ENCODE assay signal across 14 cellular contexts in the genomic region with DNA sequence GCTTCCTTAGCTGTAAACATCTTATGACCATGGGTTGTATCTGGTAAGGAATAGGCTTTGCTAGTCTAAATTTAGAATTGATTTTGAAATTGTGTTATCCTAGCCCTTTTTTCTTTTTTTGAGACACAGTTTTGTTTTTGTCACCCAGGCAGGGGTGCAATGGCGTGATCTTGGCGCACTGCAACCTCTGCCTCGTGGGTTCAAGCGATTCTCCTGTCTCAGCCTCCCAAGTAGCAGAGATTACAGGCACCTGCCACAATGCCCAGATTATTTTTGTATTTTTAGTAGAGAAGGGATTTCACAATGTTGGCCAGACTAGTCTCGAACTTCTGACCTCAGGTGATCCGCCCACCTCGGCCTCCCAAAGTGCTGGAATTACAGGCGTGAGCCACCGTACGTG. TPM values are rescaled to one million over a fixed set of nuclear protein-coding genes. Genes with fewer than 3 reads are reported as not detected.
DNase-seq lines count a peak whose midpoint lies in the region; ATAC-seq and TF ChIP-seq lines count a peak whose summit lies in the region.
"Had no signal": no experiment of that assay in that cellular context is flagged by ENCODE, and none has a peak within 500 bp of the region (broad histone marks: within the 10 kb centered on the region; RNA-seq: fewer than 3 reads in every experiment).

No MANE protein-coding gene starts in this region.

- no peaks in the 10 kb centered on the region for H3K9me3 Mint-ChIP-seq in natural killer cell treated with Interleukin-12 subunit alpha and Interleukin-12 subunit beta and Interleukin-15 and Interleukin-18, amount 100 ng/mL, for 72 hours
- H3K9me3 Mint-ChIP-seq in natural killer cell: no peaks in the 10 kb centered on the region
- no peaks in the 10 kb centered on the region for H3K9me3 Mint-ChIP-seq in activated T-helper 17 cell treated with anti-CD3 and anti-CD28 coated beads, Interleukin-2, amount 50 U/mL, for 72 hours

- no peak for TF ChIP-seq CTCF in natural killer cell (IDR thresholded peaks at IDR 0.05)

- peak overlapping the region; percentile 20 for H3K4me3 Mint-ChIP-seq in natural killer cell treated with Interleukin-12 subunit alpha and Interleukin-12 subunit beta and Interleukin-15 and Interleukin-18, amount 100 ng/mL, for 72 hours
- no peak overlapping the region for H3K4me3 Mint-ChIP-seq in natural killer cell
- H3K4me3 Mint-ChIP-seq in activated T-helper 17 cell treated with anti-CD3 and anti-CD28 coated beads, Interleukin-2, amount 50 U/mL, for 72 hours: peak overlapping the region; percentile 95

- H3K36me3 Mint-ChIP-seq in natural killer cell treated with Interleukin-12 subunit alpha and Interleukin-12 subunit beta and Interleukin-15 and Interleukin-18, amount 100 ng/mL, for 72 hours: peaks cover 10% of the 10 kb centered on the region
- H3K36me3 Mint-ChIP-seq in natural killer cell: no peaks in the 10 kb centered on the region
- H3K36me3 Mint-ChIP-seq in activated T-helper 17 cell treated with anti-CD3 and anti-CD28 coated beads, Interleukin-2, amount 50 U/mL, for 72 hours (ENCODE audit: low read depth): peaks cover 28% of the 10 kb centered on the region

- in situ Hi-C loops in ACHN (cut with HindIII; ENCODE audit: low pct_ligation_motif_present, low pct_unique_long_range_greater_than_20kb, low sequenced_read_pairs): no loop called here

- no peaks in the 10 kb centered on the region for H3K27me3 Mint-ChIP-seq in natural killer cell treated with Interleukin-12 subunit alpha and Interleukin-12 subunit beta and Interleukin-15 and Interleukin-18, amount 100 ng/mL, for 72 hours
- no peaks in the 10 kb centered on the region for H3K27me3 Mint-ChIP-seq in natural killer cell (ENCODE audit: low read depth in 2 of 2)
- H3K27me3 Mint-ChIP-seq in activated T-helper 17 cell treated with anti-CD3 and anti-CD28 coated beads, Interleukin-2, amount 50 U/mL, for 72 hours: no peaks in the 10 kb centered on the region

- H3K4me1 Mint-ChIP-seq in natural killer cell treated with Interleukin-12 subunit alpha and Interleukin-12 subunit beta and Interleukin-15 and Interleukin-18, amount 100 ng/mL, for 72 hours (ENCODE audit: low read depth in 2 of 2): peaks cover 28 to 32% of the 10 kb centered on the region in 2 donors
- H3K4me1 Mint-ChIP-seq in natural killer cell: peaks cover 26 to 27% of the 10 kb centered on the region in 2 donors
- H3K4me1 Mint-ChIP-seq in activated T-helper 17 cell treated with anti-CD3 and anti-CD28 coated beads, Interleukin-2, amount 50 U/mL, for 72 hours: peaks cover 17% of the 10 kb centered on the region

- no peak for DNase-seq in natural killer cell treated with Interleukin-12 subunit alpha and Interleukin-12 subunit beta and Interleukin-15 and Interleukin-18, amount 100 ng/mL, for 72 hours (ENCODE audit: low spot score)
- DNase-seq in natural killer cell: no peak
- peak; percentile 8 for DNase-seq in inferior parietal cortex (ENCODE audit: extremely low spot score)
- no peak for DNase-seq in ACHN
- no peak for DNase-seq in A172 (ENCODE audit: low spot score)
- DNase-seq in NK-92 treated with Interleukin-12 subunit alpha and Interleukin-12 subunit beta, amount 100 ng/mL, for 24 hours (lab: John Stamatoyannopoulos, UW): no peak
- DNase-seq in retina: no peak
- DNase-seq: activated T-cell treated with anti-CD3 and anti-CD28 coated beads, Interleukin-2, amount 50 U/mL, for 48 hours; left lung; NCI-H1105; NCI-H510A; spleen had no signal

- no peak overlapping the region for H3K27ac Mint-ChIP-seq in natural killer cell treated with Interleukin-12 subunit alpha and Interleukin-12 subunit beta and Interleukin-15 and Interleukin-18, amount 100 ng/mL, for 72 hours
- no peak overlapping the region for H3K27ac Mint-ChIP-seq in natural killer cell
- no peak overlapping the region for H3K27ac Mint-ChIP-seq in activated T-helper 17 cell treated with anti-CD3 and anti-CD28 coated beads, Interleukin-2, amount 50 U/mL, for 72 hours

- intact Hi-C loops in natural killer cell (cut with micrococcal nuclease): no loop called here

- no peak for ATAC-seq in natural killer cell treated with Interleukin-12 subunit alpha and Interleukin-12 subunit beta and Interleukin-15 and Interleukin-18, amount 100 ng/mL, for 72 hours
- ATAC-seq in natural killer cell: no peak
- no peak for ATAC-seq in activated T-helper 17 cell treated with anti-CD3 and anti-CD28 coated beads, Interleukin-2, amount 50 U/mL, for 72 hours (replicated peaks)
- ATAC-seq: left lung had no signal

RNA-seq across cellular contexts. Expression of a gene that starts 2.4 kb away (rescaled TPM):
- 1,000 to 10,000 TPM; 1,825 to 2,159 TPM for total RNA-seq in natural killer cell treated with Interleukin-12 subunit alpha and Interleukin-12 subunit beta and Interleukin-15 and Interleukin-18, amount 100 ng/mL, for 72 hours
- 100 to 1,000 TPM; 147 to 185 (median 178) TPM for total RNA-seq in natural killer cell
- total RNA-seq in activated T-helper 17 cell treated with anti-CD3 and anti-CD28 coated beads, Interleukin-2, amount 50 U/mL, for 72 hours: 1,000 to 10,000 TPM; 1,357 to 2,653 TPM
- 2,613 and 2,957 TPM in 2 replicates for total RNA-seq in A172 (2014; rRNA removed; shearing (Covaris generic))

RNA-seq across cellular contexts. Expression of a gene that starts 22.9 kb away (rescaled TPM):
- 10 to 100 TPM; 55.4 to 74.9 TPM for total RNA-seq in natural killer cell treated with Interleukin-12 subunit alpha and Interleukin-12 subunit beta and Interleukin-15 and Interleukin-18, amount 100 ng/mL, for 72 hours
- 100 to 1,000 TPM; 262 to 294 (median 271) TPM for total RNA-seq in natural killer cell
- 100 to 1,000 TPM in 1 of 2 donors, 10 to 100 TPM in 1; 56.8 to 105 TPM for total RNA-seq in activated T-helper 17 cell treated with anti-CD3 and anti-CD28 coated beads, Interleukin-2, amount 50 U/mL, for 72 hours
- 16.4 and 21.4 TPM in 2 replicates for total RNA-seq in A172 (2014; rRNA removed; shearing (Covaris generic))

RNA-seq across cellular contexts. Expression of a gene that starts 39.0 kb away (rescaled TPM):
- under 1 TPM; 0.24 to 0.31 TPM for total RNA-seq in natural killer cell treated with Interleukin-12 subunit alpha and Interleukin-12 subunit beta and Interleukin-15 and Interleukin-18, amount 100 ng/mL, for 72 hours
- under 1 TPM; 0.39 to 0.80 (median 0.45) TPM for total RNA-seq in natural killer cell
- total RNA-seq in activated T-helper 17 cell treated with anti-CD3 and anti-CD28 coated beads, Interleukin-2, amount 50 U/mL, for 72 hours: under 1 TPM; 0.26 to 0.42 TPM
- total RNA-seq in A172 (2014; rRNA removed; shearing (Covaris generic)): not detected in 2 replicates
- total RNA-seq: Daoy had no signal

RNA-seq across cellular contexts. Expression of a gene that starts 55.3 kb away (rescaled TPM):
- 10 to 100 TPM; 30.8 to 53.5 TPM for total RNA-seq in natural killer cell treated with Interleukin-12 subunit alpha and Interleukin-12 subunit beta and Interleukin-15 and Interleukin-18, amount 100 ng/mL, for 72 hours
- 100 to 1,000 TPM; 129 to 403 (median 182) TPM for total RNA-seq in natural killer cell
- total RNA-seq in activated T-helper 17 cell treated with anti-CD3 and anti-CD28 coated beads, Interleukin-2, amount 50 U/mL, for 72 hours: 10 to 100 TPM; 57.9 to 72.6 TPM
- total RNA-seq in A172 (2014; rRNA removed; shearing (Covaris generic)): 884 and 1,296 TPM in 2 replicates

Comparison
In these comparisons a context has a peak if more than half of its experiments do, and no peak if none do; other contexts are left out.
1. RNA of a gene that starts 2.4 kb away (total RNA-seq): 1,357 to 2,653 TPM in activated T-helper 17 cell treated with anti-CD3 and anti-CD28 coated beads, Interleukin-2, amount 50 U/mL, for 72 hours, 2,613 to 2,957 TPM in A172 and 1,825 to 2,159 TPM in natural killer cell treated with Interleukin-12 subunit alpha and Interleukin-12 subunit beta and Interleukin-15 and Interleukin-18, amount 100 ng/mL, for 72 hours; 147 to 185 TPM in natural killer cell; every median in the first group is over 4 times any median in the second.